1 cellular context compared by ENCODE assay signal in the genomic region with DNA sequence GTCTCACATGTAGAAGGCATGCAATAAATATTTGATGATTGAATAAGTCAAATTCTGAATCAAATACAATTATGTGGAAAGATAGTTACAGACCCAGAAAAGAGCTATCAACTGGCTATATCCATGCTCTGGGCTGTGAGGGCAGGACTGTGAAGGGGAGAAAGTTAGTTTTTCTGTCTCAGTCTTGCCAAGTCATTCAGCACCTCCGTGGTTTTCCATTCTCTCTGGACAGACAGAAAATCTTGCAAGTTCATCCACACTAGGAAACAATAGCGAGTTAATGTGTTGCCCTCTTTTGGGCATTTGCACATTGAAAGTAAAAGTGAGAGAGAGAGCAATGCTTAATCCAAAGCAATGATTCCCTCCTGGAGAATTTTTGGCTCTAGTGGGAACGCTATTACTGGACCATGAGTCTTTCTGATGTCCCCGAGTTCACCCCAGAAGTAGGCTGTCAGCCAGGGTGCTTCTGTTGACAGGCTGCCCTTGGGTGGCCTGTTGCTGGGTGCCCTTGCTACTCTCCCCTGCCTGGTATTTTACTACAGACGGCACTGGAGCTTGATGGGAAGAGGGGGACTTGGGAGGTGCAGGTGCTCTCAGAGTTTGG.
TF ChIP-seq lines count a peak whose summit lies in the region.

No MANE protein-coding gene starts in this region.

TF ChIP-seq in GM12878, 131 proteins besides CTCF, POLR2A, EP300 and RAD21 (continued from another document):
- TF ChIP-seq SKIL (IDR thresholded peaks at IDR 0.05; ENCODE audit: low read depth, poor library complexity, severe bottlenecking) (no peak), GABPA (IDR thresholded peaks at IDR 0.05; ENCODE audit: low read depth) (no peak), ELK1 (IDR thresholded peaks at IDR 0.05; ENCODE audit: low read depth, low read length) (no peak), RAD51 (IDR thresholded peaks at IDR 0.05) (no peak), TCF7 (IDR thresholded peaks at IDR 0.05; ENCODE audit: borderline replicate concordance) (no peak), MEF2A (IDR thresholded peaks at IDR 0.05; ENCODE audit: insufficient read depth, low read depth, low read length) (no peak)
